Comparison of ENCODE assay signal across 8 cellular contexts in the genomic region with DNA sequence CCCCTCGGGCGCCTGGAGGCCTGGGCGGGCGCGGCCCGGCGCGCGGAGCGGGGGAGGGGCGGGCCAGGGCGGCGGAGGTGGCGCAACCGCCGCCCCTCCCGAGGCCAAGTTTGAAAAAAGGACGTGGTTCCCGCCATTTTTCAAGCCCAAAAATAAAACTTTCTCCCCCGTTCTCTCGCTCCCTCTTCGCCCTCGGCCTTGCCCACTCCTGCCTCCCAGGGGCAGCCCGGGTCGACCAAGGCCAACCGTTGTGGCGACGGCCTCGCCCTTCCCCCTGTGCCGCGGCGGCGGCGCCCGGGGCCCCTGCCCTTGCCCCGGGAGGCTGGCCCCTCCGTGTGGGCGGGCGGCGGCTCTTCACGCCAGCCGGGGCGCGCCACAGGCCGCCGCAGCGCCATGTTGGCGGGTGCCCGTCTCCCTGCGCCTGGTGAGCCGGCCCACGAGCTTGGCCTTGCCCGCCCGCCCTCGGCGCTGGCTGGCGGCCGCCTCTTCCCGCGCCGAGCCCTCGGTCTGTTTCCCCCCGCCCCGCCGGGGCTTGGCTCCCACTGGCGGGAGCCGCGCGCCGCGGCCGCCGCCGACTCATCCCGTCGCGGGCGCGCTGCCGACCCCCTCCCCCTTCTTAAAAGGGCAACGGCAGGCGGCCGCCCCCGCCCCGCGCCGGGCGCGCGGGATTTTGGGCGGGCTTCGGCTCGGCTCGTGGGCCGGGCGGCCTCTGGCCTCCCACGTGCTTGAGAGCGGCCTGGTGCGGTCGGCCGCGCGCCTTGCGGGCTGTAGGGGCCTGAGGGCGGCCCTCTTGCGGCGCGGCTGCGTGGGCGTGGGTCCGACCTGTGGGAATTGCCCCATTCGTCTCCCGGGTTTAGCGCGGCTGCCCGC. TPM values are rescaled to one million over a fixed set of nuclear protein-coding genes. Genes with fewer than 3 reads are reported as not detected.
DNase-seq lines count a peak whose midpoint lies in the region; ATAC-seq and TF ChIP-seq lines count a peak whose summit lies in the region.

No MANE protein-coding gene starts in this region.

- no peaks in the 10 kb centered on the region for H3K36me3 Mint-ChIP-seq in CD4-positive, CD25-positive, alpha-beta regulatory T cell
- no peaks in the 10 kb centered on the region for H3K36me3 Mint-ChIP-seq in nephron progenitor cell (ENCODE audit: low read depth)

- H3K9me3 ChIP-seq in CD4-positive, CD25-positive, alpha-beta regulatory T cell (ENCODE audit: control insufficient read depth in 2 of 2, low read length in 2 of 2) = no peaks in the 10 kb centered on the region

- H3K27me3 Mint-ChIP-seq in CD4-positive, CD25-positive, alpha-beta regulatory T cell = peaks cover 4% of the 10 kb centered on the region
- peaks cover 5% of the 10 kb centered on the region for H3K27me3 Mint-ChIP-seq in nephron progenitor cell (ENCODE audit: low read depth, poor library complexity)

- H3K4me3 Mint-ChIP-seq in CD4-positive, CD25-positive, alpha-beta regulatory T cell = peak overlapping the region in 2 of 4 donors; percentile 69 to 78
- H3K4me3 Mint-ChIP-seq in nephron progenitor cell = peak overlapping the region; percentile 73

- ATAC-seq in CD4-positive, CD25-positive, alpha-beta regulatory T cell (ENCODE audit: low read depth in 2 of 2) = peak; percentile 18 to 31
- ATAC-seq in GM19351 (IDR thresholded peaks at IDR 0.05; ENCODE audit: unreplicated experiment) = peak; percentile 22
- peak; percentile 36 for ATAC-seq in stimulated activated naive CD8-positive, alpha-beta T cell treated with anti-CD3 and anti-CD28 coated beads, Interleukin-15, Interleukin-2, amounts not matched to agents 100 U/mL and 50 U/mL, for 24 hours

- H3K4me1 Mint-ChIP-seq in CD4-positive, CD25-positive, alpha-beta regulatory T cell = peaks cover 37 to 70% (median 56%) of the 10 kb centered on the region in 4 donors
- H3K4me1 Mint-ChIP-seq in nephron progenitor cell = peaks cover 61% of the 10 kb centered on the region

- H3K4me1 ChIP-seq in CD4-positive, CD25-positive, alpha-beta regulatory T cell (ENCODE audit: control insufficient read depth, insufficient read depth, low read length, poor library complexity, severe bottlenecking) = peaks cover 52% of the 10 kb centered on the region

- no peaks in the 10 kb centered on the region for H3K36me3 ChIP-seq in CD4-positive, CD25-positive, alpha-beta regulatory T cell (ENCODE audit: control insufficient read depth, insufficient read depth, low read length)

- no peaks in the 10 kb centered on the region for H3K27me3 ChIP-seq in CD4-positive, CD25-positive, alpha-beta regulatory T cell (ENCODE audit: control insufficient read depth, insufficient read depth, low read length)

- TF ChIP-seq CTCF in nephron progenitor cell (IDR thresholded peaks at IDR 0.05) = no peak

- no peaks in the 10 kb centered on the region for H3K9me3 Mint-ChIP-seq in CD4-positive, CD25-positive, alpha-beta regulatory T cell
- no peaks in the 10 kb centered on the region for H3K9me3 Mint-ChIP-seq in nephron progenitor cell

- peak overlapping the region; percentile 87 for H3K27ac ChIP-seq in CD4-positive, CD25-positive, alpha-beta regulatory T cell (ENCODE audit: insufficient read depth, low read length, poor library complexity, severe bottlenecking)

- peak overlapping the region; percentile 55 for H3K4me3 ChIP-seq in CD4-positive, CD25-positive, alpha-beta regulatory T cell (ENCODE audit: low read depth, low read length)

- H3K27ac Mint-ChIP-seq in CD4-positive, CD25-positive, alpha-beta regulatory T cell = no peak overlapping the region
- no peak overlapping the region for H3K27ac Mint-ChIP-seq in nephron progenitor cell

- peak; percentile 69 to 85 (median 81) for DNase-seq in CD4-positive, CD25-positive, alpha-beta regulatory T cell
- peak; percentile 53 for DNase-seq in HT1080 (ENCODE audit: low read depth)
- peak; percentile 79 for DNase-seq in RPMI7951 (ENCODE audit: low read depth)
- DNase-seq in activated gamma-delta T cell (lab: John Stamatoyannopoulos, UW) = peak; percentile 73
- DNase-seq in fibroblast of the conjunctiva (ENCODE audit: low read depth) = peak; percentile 57
- peak; percentile 66 for DNase-seq in nephron progenitor cell
- DNase-seq in stimulated activated naive CD8-positive, alpha-beta T cell treated with anti-CD3 and anti-CD28 coated beads, Interleukin-15, Interleukin-2, amounts not matched to agents 100 U/mL and 50 U/mL, for 24 hours = peak; percentile 83

RNA-seq across cellular contexts. Expression of gene ANP32B, which starts 1.3 kb away (rescaled TPM):
- total RNA-seq in CD4-positive, CD25-positive, alpha-beta regulatory T cell = 188 TPM
- polyA plus RNA-seq in CD4-positive, CD25-positive, alpha-beta regulatory T cell = 100 to 1,000 TPM in 1 of 4 donors, 10 to 100 TPM in 3; 83.6 to 101 (median 89.6) TPM
- total RNA-seq in HT1080 (2014; rRNA removed; shearing (Covaris generic)) = 16.8 and 53.1 TPM in 2 replicates
- 258 and 297 TPM in 2 replicates for polyA plus RNA-seq in HT1080 (2015; cell fraction: cytosol; rRNA removed)
- 96.3 and 102 TPM in 2 replicates for polyA plus RNA-seq in HT1080 (2015; cell fraction: nucleus; rRNA removed)
- total RNA-seq in RPMI7951 (2014; rRNA removed; shearing (Covaris generic)) = 12.4 and 12.7 TPM in 2 replicates

RNA-seq across cellular contexts. Expression of gene HEMGN, which starts 46.5 kb away (rescaled TPM):
- total RNA-seq in CD4-positive, CD25-positive, alpha-beta regulatory T cell = 3.6 TPM
- 1 to 10 TPM; 1.7 to 7.0 (median 4.7) TPM for polyA plus RNA-seq in CD4-positive, CD25-positive, alpha-beta regulatory T cell
- total RNA-seq in HT1080 (2014; rRNA removed; shearing (Covaris generic)) = not detected in 2 replicates
- not detected in 2 replicates for polyA plus RNA-seq in HT1080 (2015; cell fraction: cytosol; rRNA removed)
- polyA plus RNA-seq in HT1080 (2015; cell fraction: nucleus; rRNA removed) = not detected in 2 replicates
- total RNA-seq in RPMI7951 (2014; rRNA removed; shearing (Covaris generic)) = not detected in 2 replicates

Comparison
In these comparisons a context has a peak if more than half of its experiments do, and no peak if none do; other contexts are left out.
1. Peak in every context shown above with its lines: DNase-seq, ATAC-seq, H3K4me3 ChIP-seq and H3K27ac ChIP-seq.